Comparison of ENCODE assay signal across 8 cellular contexts in genomic region chr19:2268480-2268830, GRCh38. TPM values are rescaled to one million over a fixed set of nuclear protein-coding genes. Genes with fewer than 3 reads are reported as not detected.
A peak's percentile ranks its signal among the peaks of the same experiment; 100 is the strongest.
DNase-seq lines count a peak whose midpoint lies in the region; TF ChIP-seq lines count a peak whose summit lies in the region.
"Had no signal": no experiment of that assay in that cellular context is flagged by ENCODE, and none has a peak within 500 bp of the region (broad histone marks: within the 10 kb centered on the region; RNA-seq: fewer than 3 reads in every experiment).

No MANE protein-coding gene starts in this region.

- no peak for TF ChIP-seq POLR2A in lower leg skin (IDR thresholded peaks at IDR 0.05)

- TF ChIP-seq CTCF in HFF-Myc (IDR thresholded peaks at IDR 0.05; ENCODE audit: low read depth, low read length, missing control alignments) = no peak
- no peak for TF ChIP-seq CTCF in WI38 (IDR thresholded peaks at IDR 0.05; ENCODE audit: low read depth, low read length)
- no peak for TF ChIP-seq CTCF in smooth muscle cell (IDR thresholded peaks at IDR 0.05; ENCODE audit: borderline replicate concordance, insufficient read depth, poor library complexity, severe bottlenecking)
- no peak for TF ChIP-seq CTCF in lower leg skin (IDR thresholded peaks at IDR 0.05)

- H3K27ac ChIP-seq in iPS-18a (ENCODE audit: low read length) (no peak overlapping the region), smooth muscle cell (ENCODE audit: low read depth) (no peak overlapping the region)

- H3K4me3 ChIP-seq in HFF-Myc (replicated peaks; ENCODE audit: low read depth, low read length) (peak overlapping the region; percentile 98), WI38 (ENCODE audit: low read depth, low read length) (peak overlapping the region; percentile 97), iPS-18a (ENCODE audit: low read length) (peak overlapping the region; percentile 91), smooth muscle cell (peak overlapping the region; percentile 99), lower leg skin (ENCODE audit: low read depth, poor library complexity, severe bottlenecking) (no peak overlapping the region)

- H3K4me1 ChIP-seq in iPS-18a (ENCODE audit: control insufficient read depth, low read depth, low read length) = peaks cover 3% of the 10 kb centered on the region
- peaks cover 23% of the 10 kb centered on the region for H3K4me1 ChIP-seq in smooth muscle cell (ENCODE audit: low read depth)

- WGBS in smooth muscle cell (ENCODE audit: low lambda C conversion rate) = 81% methylated on average over 4 of the region's 4 CpGs
- WGBS in lower leg skin, 2 donors = 73 to 75% methylated on average over 4 of the region's 4 CpGs

- intact Hi-C loops in lower leg skin (cut with DNase I; ENCODE audit: low total_unique reads) = no loop called here

- H3K27me3 ChIP-seq in iPS-18a (ENCODE audit: control insufficient read depth, insufficient read depth, low read length) (no peaks in the 10 kb centered on the region), smooth muscle cell (ENCODE audit: low read depth) (no peaks in the 10 kb centered on the region)

- H4K20me1 ChIP-seq in smooth muscle cell (ENCODE audit: low read depth) = peaks cover 41% of the 10 kb centered on the region

- peaks cover 12% of the 10 kb centered on the region for H3K36me3 ChIP-seq in iPS-18a (ENCODE audit: control insufficient read depth, low read depth, low read length)
- H3K36me3 ChIP-seq in smooth muscle cell (ENCODE audit: low read depth) = no peaks in the 10 kb centered on the region

- H3K79me2 ChIP-seq in smooth muscle cell (ENCODE audit: low read depth) = peaks cover 44% of the 10 kb centered on the region

- peak overlapping the region; percentile 92 for H3K4me2 ChIP-seq in smooth muscle cell

- peak overlapping the region; percentile 94 for H2AFZ ChIP-seq in smooth muscle cell (ENCODE audit: low read depth)

- no peak for DNase-seq in HFF-Myc (ENCODE audit: extremely low read depth, low read depth)
- DNase-seq in smooth muscle cell (lab: John Stamatoyannopoulos, UW; ENCODE audit: unreplicated experiment) = no peak
- no peak for DNase-seq in lower leg skin (ENCODE audit: low spot score in 2 of 2)
- no peak for DNase-seq in NCI-H1694 (lab: John Stamatoyannopoulos, UW)
- no peak for DNase-seq in NCI-H1048 (lab: John Stamatoyannopoulos, UW)

- H3K9me3 ChIP-seq in iPS-18a (ENCODE audit: control insufficient read depth, low read depth, low read length) (no peaks in the 10 kb centered on the region), smooth muscle cell (replicated peaks; ENCODE audit: low read depth) (no peaks in the 10 kb centered on the region)
- H3K9me3 ChIP-seq: mucosa of descending colon had no signal

- H3K9ac ChIP-seq in iPS-18a (ENCODE audit: low read length) (peak overlapping the region; percentile 64), smooth muscle cell (ENCODE audit: low read depth) (peak overlapping the region; percentile 87)

- H3F3A ChIP-seq in smooth muscle cell (ENCODE audit: low read depth) = peaks cover 31% of the 10 kb centered on the region

RNA-seq across cellular contexts. Expression of gene JSRP1, which starts 12.2 kb away (rescaled TPM):
- total RNA-seq in smooth muscle cell (not detected in 2 replicates), lower leg skin (not detected)
- polyA plus RNA-seq in smooth muscle cell = 0.59 TPM in 1 of 2 replicates, not detected in the other

RNA-seq across cellular contexts. Expression of gene PEAK3, which starts 13.5 kb away (rescaled TPM):
- total RNA-seq in smooth muscle cell (not detected in 2 replicates), lower leg skin (under 1 TPM; 0.30 to 0.97 (median 0.76) TPM)
- polyA plus RNA-seq in smooth muscle cell = 0.37 and 0.71 TPM in 2 replicates

RNA-seq across cellular contexts. Expression of gene AMH, which starts 19.3 kb away (rescaled TPM):
- total RNA-seq in smooth muscle cell (2.9 and 3.5 TPM in 2 replicates), lower leg skin (1 to 10 TPM in 3 of 4 donors, under 1 TPM in 1; 0.13 to 1.3 (median 1.2) TPM)
- 12.6 and 20.7 TPM in 2 replicates for polyA plus RNA-seq in smooth muscle cell

RNA-seq across cellular contexts. Expression of gene SF3A2, which starts 31.8 kb away (rescaled TPM):
- total RNA-seq in smooth muscle cell (8.4 and 28.5 TPM in 2 replicates), lower leg skin (10 to 100 TPM; 35.6 to 85.6 (median 47.8) TPM)
- polyA plus RNA-seq in smooth muscle cell = 63.0 and 78.1 TPM in 2 replicates

RNA-seq across cellular contexts. Expression of gene PLEKHJ1, which starts 32.3 kb away (rescaled TPM):
- total RNA-seq in smooth muscle cell = 36.0 and 38.6 TPM in 2 replicates
- polyA plus RNA-seq in smooth muscle cell = 76.5 and 94.5 TPM in 2 replicates
- total RNA-seq in lower leg skin = 10 to 100 TPM; 52.2 to 80.5 (median 70.0) TPM
